ENCODE assay signal across 3 cellular contexts in genomic region chr16:80819988-80820387, GRCh38.
"Had no signal": no experiment of that assay in that cellular context is flagged by ENCODE, and none has a peak within 500 bp of the region (broad histone marks: within the 10 kb centered on the region; RNA-seq: fewer than 3 reads in every experiment).

No MANE protein-coding gene starts in this region.

- H3K4me3 ChIP-seq: GM12878 had no signal

- ATAC-seq: GM12878 had no signal

- DNase-seq: GDM1, GF-D8 had no signal
